15 cellular contexts compared by ENCODE assay signal in the genomic region with DNA sequence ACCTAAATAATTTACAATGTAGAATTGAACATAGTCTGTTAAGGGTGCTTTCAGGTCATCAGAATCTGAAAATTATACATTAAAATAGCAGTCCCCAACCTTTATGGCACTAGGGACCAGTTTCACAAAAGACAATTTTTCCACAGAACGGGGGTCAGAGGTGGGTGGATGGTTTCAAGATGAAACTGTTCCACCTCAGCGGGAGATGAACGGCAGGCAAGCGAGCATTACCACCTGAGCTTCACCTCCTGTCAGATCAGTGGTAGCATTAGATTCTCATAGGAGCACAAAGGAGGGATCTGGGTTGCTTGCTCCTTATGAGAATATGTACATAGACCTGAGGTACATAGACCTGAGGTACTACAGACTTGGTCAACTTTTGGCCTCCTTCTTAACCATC. TPM values are rescaled to one million over a fixed set of nuclear protein-coding genes. Genes with fewer than 3 reads are reported as not detected.
A peak's percentile ranks its signal among the peaks of the same experiment; 100 is the strongest.
DNase-seq lines count a peak whose midpoint lies in the region; ATAC-seq and TF ChIP-seq lines count a peak whose summit lies in the region.
"Had no signal": no experiment of that assay in that cellular context is flagged by ENCODE, and none has a peak within 500 bp of the region (broad histone marks: within the 10 kb centered on the region; RNA-seq: fewer than 3 reads in every experiment).

No MANE protein-coding gene starts in this region.

- ATAC-seq in GM18909 (IDR thresholded peaks at IDR 0.05; ENCODE audit: poor library complexity, unreplicated experiment) (peak; percentile 76), HG02852 (IDR thresholded peaks at IDR 0.05; ENCODE audit: unreplicated experiment) (peak; percentile 79), HG03139 (IDR thresholded peaks at IDR 0.05; ENCODE audit: unreplicated experiment) (no peak), HG03108 (IDR thresholded peaks at IDR 0.05; ENCODE audit: unreplicated experiment) (no peak), body of pancreas (no peak)
- ATAC-seq in activated naive CD8-positive, alpha-beta T cell treated with anti-CD3 and anti-CD28 coated beads, Interleukin-2, amount 50 U/mL, for 24 hours = peak; percentile 91
- ATAC-seq in naive thymus-derived CD8-positive, alpha-beta T cell = no peak
- ATAC-seq: K562 had no signal

- peaks cover 6% of the 10 kb centered on the region for H3K9me3 Mint-ChIP-seq in activated naive CD8-positive, alpha-beta T cell treated with anti-CD3 and anti-CD28 coated beads, Interleukin-2, amount 50 U/mL, for 24 hours
- H3K9me3 Mint-ChIP-seq in naive thymus-derived CD8-positive, alpha-beta T cell = peaks cover 0 to 2% (median 0%) of the 10 kb centered on the region in 9 donors

- no peaks in the 10 kb centered on the region for H3K9me3 ChIP-seq in body of pancreas
- H3K9me3 ChIP-seq: uterus had no signal

- no peak overlapping the region for H3K4me3 ChIP-seq in GM12864 (ENCODE audit: low read depth, low read length)
- no peak overlapping the region for H3K4me3 ChIP-seq in body of pancreas
- H3K4me3 ChIP-seq: K562, SK-N-MC, uterus had no signal

- POLR2A ChIA-PET in naive thymus-derived CD8-positive, alpha-beta T cell (lab: Charles Lee) = no interaction called here

- H3K27me3 Mint-ChIP-seq in activated naive CD8-positive, alpha-beta T cell treated with anti-CD3 and anti-CD28 coated beads, Interleukin-2, amount 50 U/mL, for 24 hours = no peaks in the 10 kb centered on the region
- no peaks in the 10 kb centered on the region for H3K27me3 Mint-ChIP-seq in naive thymus-derived CD8-positive, alpha-beta T cell
- H3K27me3 Mint-ChIP-seq: B cell had no signal

- intact Hi-C loops in body of pancreas (cut with DNase I) = no loop called here

- H3K4me1 Mint-ChIP-seq in activated naive CD8-positive, alpha-beta T cell treated with anti-CD3 and anti-CD28 coated beads, Interleukin-2, amount 50 U/mL, for 24 hours = peaks cover 41% of the 10 kb centered on the region
- peaks cover 11 to 48% (median 36%) of the 10 kb centered on the region in 4 donors for H3K4me1 Mint-ChIP-seq in naive thymus-derived CD8-positive, alpha-beta T cell

- DNase-seq in GM12864 (ENCODE audit: low read depth) (peak; percentile 35), body of pancreas (no peak)
- peak; percentile 55 for DNase-seq in activated naive CD8-positive, alpha-beta T cell treated with anti-CD3 and anti-CD28 coated beads, Interleukin-2, amount 50 U/mL, for 24 hours
- no peak for DNase-seq in naive thymus-derived CD8-positive, alpha-beta T cell
- DNase-seq: hypothalamus, NCI-H1930, uterus had no signal

- TF ChIP-seq POLR2A in body of pancreas (IDR thresholded peaks at IDR 0.05) = no peak

- H3K27me3 ChIP-seq in body of pancreas = no peaks in the 10 kb centered on the region
- H3K27me3 ChIP-seq: uterus had no signal

- H3K27ac ChIP-seq in body of pancreas = no peak overlapping the region
- H3K27ac ChIP-seq: epithelial cell of prostate, SK-N-MC, uterus had no signal

- no peaks in the 10 kb centered on the region for H3K4me1 ChIP-seq in body of pancreas
- H3K4me1 ChIP-seq: uterus had no signal

- peak overlapping the region; percentile 34 for H3K4me3 Mint-ChIP-seq in activated naive CD8-positive, alpha-beta T cell treated with anti-CD3 and anti-CD28 coated beads, Interleukin-2, amount 50 U/mL, for 24 hours
- no peak overlapping the region for H3K4me3 Mint-ChIP-seq in naive thymus-derived CD8-positive, alpha-beta T cell
- H3K4me3 Mint-ChIP-seq: B cell had no signal

- WGBS in body of pancreas, 2 donors = 89 to 91% methylated on average over 4 of the region's 4 CpGs

- TF ChIP-seq CTCF in GM12864 (IDR thresholded peaks at IDR 0.05; ENCODE audit: low read depth, low read length, missing control alignments) (no peak), body of pancreas (IDR thresholded peaks at IDR 0.05) (no peak)

- peak overlapping the region; percentile 27 for H3K27ac Mint-ChIP-seq in activated naive CD8-positive, alpha-beta T cell treated with anti-CD3 and anti-CD28 coated beads, Interleukin-2, amount 50 U/mL, for 24 hours
- H3K27ac Mint-ChIP-seq in naive thymus-derived CD8-positive, alpha-beta T cell = peak overlapping the region in 2 of 10 donors; percentile 8 to 40
- H3K27ac Mint-ChIP-seq: B cell had no signal

- peaks cover 19% of the 10 kb centered on the region for H3K36me3 Mint-ChIP-seq in activated naive CD8-positive, alpha-beta T cell treated with anti-CD3 and anti-CD28 coated beads, Interleukin-2, amount 50 U/mL, for 24 hours (ENCODE audit: low read depth)
- peaks cover 2 to 21% (median 16%) of the 10 kb centered on the region in 3 donors for H3K36me3 Mint-ChIP-seq in naive thymus-derived CD8-positive, alpha-beta T cell

- no peaks in the 10 kb centered on the region for H3K36me3 ChIP-seq in body of pancreas (replicated peaks in 1 of 2; ENCODE audit: insufficient read depth in 1 of 2, low read depth in 2 of 2)
- H3K36me3 ChIP-seq: uterus had no signal

RNA-seq across cellular contexts. Expression of a gene that starts 29.0 kb away (rescaled TPM):
- total RNA-seq in naive thymus-derived CD8-positive, alpha-beta T cell = 10 to 100 TPM; 57.6 to 57.7 TPM
- 10 to 100 TPM; 16.4 to 18.4 (median 18.2) TPM for polyA plus RNA-seq in naive thymus-derived CD8-positive, alpha-beta T cell
- total RNA-seq in body of pancreas = 10 to 100 TPM; 50.1 to 59.9 TPM

Comparison
In these comparisons a context has a peak if more than half of its experiments do, and no peak if none do; other contexts are left out.
1. DNase-seq: peak in GM12864 (single experiment) and activated naive CD8-positive, alpha-beta T cell treated with anti-CD3 and anti-CD28 coated beads, Interleukin-2, amount 50 U/mL, for 24 hours (single experiment); none in naive thymus-derived CD8-positive, alpha-beta T cell (0 of 10) and body of pancreas (0 of 4).
2. ATAC-seq: peak in GM18909 (single experiment), HG02852 (single experiment) and activated naive CD8-positive, alpha-beta T cell treated with anti-CD3 and anti-CD28 coated beads, Interleukin-2, amount 50 U/mL, for 24 hours (single experiment); none in HG03139 (single experiment), naive thymus-derived CD8-positive, alpha-beta T cell (0 of 2), HG03108 (single experiment) and body of pancreas (single experiment).